ENCODE assay signal across 8 cellular contexts in genomic region chr2:161418715-161419337, GRCh38. TPM values are rescaled to one million over a fixed set of nuclear protein-coding genes. Genes with fewer than 3 reads are reported as not detected.
DNase-seq lines count a peak whose midpoint lies in the region; ATAC-seq and TF ChIP-seq lines count a peak whose summit lies in the region.

No MANE protein-coding gene starts in this region.

- DNase-seq in Right ventricle myocardium superior (peak; percentile 38), heart left ventricle (no peak), fibroblast of the aortic adventitia (ENCODE audit: low read depth) (no peak), HEK293T (ENCODE audit: extremely low spot score) (no peak), tibial nerve (ENCODE audit: low spot score in 2 of 2) (no peak)
- DNase-seq in activated effector memory CD4-positive, alpha-beta T cell treated with anti-CD3 and anti-CD28 coated beads, Interleukin-2, amount 50 U/mL, for 16 hours = no peak

- intact Hi-C loops in Right ventricle myocardium superior (cut with DNase I) (no loop called here), heart left ventricle (cut with DNase I) (no loop called here)

- CTCF ChIA-PET in HEK293T (lab: Yijun Ruan, JAX) = no interaction called here

- no peak for TF ChIP-seq CTCF in heart left ventricle (IDR thresholded peaks at IDR 0.05)
- no peak for TF ChIP-seq CTCF in fibroblast of the aortic adventitia (IDR thresholded peaks at IDR 0.05; ENCODE audit: insufficient read depth, low read length)
- no peak for TF ChIP-seq CTCF in tibial nerve (IDR thresholded peaks at IDR 0.05)

- TF ChIP-seq POLR2A in heart left ventricle (IDR thresholded peaks at IDR 0.05) = no peak
- no peak for TF ChIP-seq POLR2A in tibial nerve (IDR thresholded peaks at IDR 0.05)

- no peaks in the 10 kb centered on the region for H3K36me3 ChIP-seq in heart left ventricle
- H3K36me3 ChIP-seq in tibial nerve = no peaks in the 10 kb centered on the region

- TF ChIP-seq EP300 in tibial nerve (IDR thresholded peaks at IDR 0.05) = no peak

- no peak for ATAC-seq in Right ventricle myocardium superior (ENCODE audit: poor library complexity)
- ATAC-seq in heart left ventricle = no peak
- ATAC-seq in SK-N-SH treated with all-trans-retinoic acid at 6 μM for 48 hours = peak; percentile 7; the same call in 1 of the 3 replicates

- peaks cover 0 to 59% (median 29%) of the 10 kb centered on the region in 12 donors for H3K4me1 ChIP-seq in heart left ventricle
- peaks cover 0 to 62% (median 32%) of the 10 kb centered on the region in 4 donors for H3K4me1 ChIP-seq in tibial nerve

- H3K9me3 ChIP-seq in heart left ventricle (no peaks in the 10 kb centered on the region), tibial nerve (no peaks in the 10 kb centered on the region)

- WGBS in heart left ventricle, 4 donors = 3 to 7% (median 6%) methylated on average over 26 to 48 of the region's 48 CpGs
- 10 to 19% methylated on average over 16 to 38 of the region's 48 CpGs for WGBS in tibial nerve, 2 donors

- POLR2A ChIA-PET in HEK293T (lab: Yijun Ruan, JAX) = no interaction called here

- H3K27ac ChIP-seq in heart left ventricle = no peak overlapping the region
- peak overlapping the region; percentile 45 for H3K27ac ChIP-seq in temporal lobe (ENCODE audit: low read depth, low read length)
- H3K27ac ChIP-seq in tibial nerve = no peak overlapping the region

- peak overlapping the region in 3 of 12 donors; percentile 2 to 26 (median 16) for H3K4me3 ChIP-seq in heart left ventricle
- H3K4me3 ChIP-seq in fibroblast of the aortic adventitia (ENCODE audit: low read depth, low read length) = peak overlapping the region; percentile 35
- peak overlapping the region in 1 of 4 donors; percentile 18 for H3K4me3 ChIP-seq in tibial nerve

- peaks cover 70 to 99% (median 94%) of the 10 kb centered on the region in 9 donors for H3K27me3 ChIP-seq in heart left ventricle
- H3K27me3 ChIP-seq in tibial nerve = peaks cover 5 to 99% of the 10 kb centered on the region in 2 donors

TF ChIP-seq in SK-N-SH treated with all-trans-retinoic acid at 6 μM for 48 hours, 23 proteins besides CTCF, POLR2A, EP300 and RAD21 (continues in another document):
- TF ChIP-seq ZC3H10 (CRISPR knock-in tag; IDR thresholded peaks at IDR 0.05) (no peak), ZNF565 (CRISPR knock-in tag; conservative IDR thresholded peaks at IDR 0.05; ENCODE audit: low read depth) (no peak), ESRRG (CRISPR knock-in tag; IDR thresholded peaks at IDR 0.05) (no peak), ZFP3 (CRISPR knock-in tag; IDR thresholded peaks at IDR 0.05) (no peak), PATZ1 (CRISPR knock-in tag; IDR thresholded peaks at IDR 0.05; ENCODE audit: borderline replicate concordance) (no peak), PPARA (CRISPR knock-in tag; IDR thresholded peaks at IDR 0.05; ENCODE audit: borderline replicate concordance) (no peak), TCF4 (CRISPR knock-in tag; IDR thresholded peaks at IDR 0.05; ENCODE audit: borderline replicate concordance) (no peak), ZNF8 (CRISPR knock-in tag; IDR thresholded peaks at IDR 0.05) (no peak), OSR1 (CRISPR knock-in tag; IDR thresholded peaks at IDR 0.05) (no peak)
- TF ChIP-seq, protein P1, sequence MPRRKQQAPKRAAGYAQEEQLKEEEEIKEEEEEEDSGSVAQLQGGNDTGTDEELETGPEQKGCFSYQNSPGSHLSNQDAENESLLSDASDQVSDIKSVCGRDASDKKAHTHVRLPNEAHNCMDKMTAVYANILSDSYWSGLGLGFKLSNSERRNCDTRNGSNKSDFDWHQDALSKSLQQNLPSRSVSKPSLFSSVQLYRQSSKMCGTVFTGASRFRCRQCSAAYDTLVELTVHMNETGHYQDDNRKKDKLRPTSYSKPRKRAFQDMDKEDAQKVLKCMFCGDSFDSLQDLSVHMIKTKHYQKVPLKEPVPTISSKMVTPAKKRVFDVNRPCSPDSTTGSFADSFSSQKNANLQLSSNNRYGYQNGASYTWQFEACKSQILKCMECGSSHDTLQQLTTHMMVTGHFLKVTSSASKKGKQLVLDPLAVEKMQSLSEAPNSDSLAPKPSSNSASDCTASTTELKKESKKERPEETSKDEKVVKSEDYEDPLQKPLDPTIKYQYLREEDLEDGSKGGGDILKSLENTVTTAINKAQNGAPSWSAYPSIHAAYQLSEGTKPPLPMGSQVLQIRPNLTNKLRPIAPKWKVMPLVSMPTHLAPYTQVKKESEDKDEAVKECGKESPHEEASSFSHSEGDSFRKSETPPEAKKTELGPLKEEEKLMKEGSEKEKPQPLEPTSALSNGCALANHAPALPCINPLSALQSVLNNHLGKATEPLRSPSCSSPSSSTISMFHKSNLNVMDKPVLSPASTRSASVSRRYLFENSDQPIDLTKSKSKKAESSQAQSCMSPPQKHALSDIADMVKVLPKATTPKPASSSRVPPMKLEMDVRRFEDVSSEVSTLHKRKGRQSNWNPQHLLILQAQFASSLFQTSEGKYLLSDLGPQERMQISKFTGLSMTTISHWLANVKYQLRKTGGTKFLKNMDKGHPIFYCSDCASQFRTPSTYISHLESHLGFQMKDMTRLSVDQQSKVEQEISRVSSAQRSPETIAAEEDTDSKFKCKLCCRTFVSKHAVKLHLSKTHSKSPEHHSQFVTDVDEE (CRISPR knock-in tag; IDR thresholded peaks at IDR 0.05) = no peak

TF ChIP-seq in HEK293T, 16 proteins besides CTCF, POLR2A, EP300 and RAD21:
- TF ChIP-seq PKNOX1 (IDR thresholded peaks at IDR 0.05) (no peak), HDGF (IDR thresholded peaks at IDR 0.05; ENCODE audit: borderline replicate concordance) (no peak), ZNF384 (IDR thresholded peaks at IDR 0.05) (no peak), ELF4 (IDR thresholded peaks at IDR 0.05) (no peak)

RNA-seq across cellular contexts. Expression of gene TBR1, which starts 2.7 kb away (rescaled TPM):
- total RNA-seq in Right ventricle myocardium superior (not detected), heart left ventricle (1 to 10 TPM in 1 of 9 donors, not detected in 8; 1.0 TPM), fibroblast of the aortic adventitia (ENCODE audit: low replicate concordance) (not detected in 2 replicates), temporal lobe (95.6 TPM), tibial nerve (not detected)
- not detected for polyA plus RNA-seq in heart left ventricle

Comparison
In these comparisons a context has a peak if more than half of its experiments do, and no peak if none do; other contexts are left out.
1. RNA of gene TBR1, which starts 2.7 kb away (total RNA-seq): 95.6 TPM in temporal lobe (single experiment); not detected in Right ventricle myocardium superior (single experiment), 1.0 TPM in heart left ventricle, not detected in fibroblast of the aortic adventitia and not detected in tibial nerve; every median in the first group is over 10 times any median in the second.